In genomic region chr17:28711723-28712036, GRCh38 we compare ENCODE assay signal across 7 cellular contexts.
A peak's percentile ranks its signal among the peaks of the same experiment; 100 is the strongest.
DNase-seq lines count a peak whose midpoint lies in the region; ATAC-seq lines count a peak whose summit lies in the region.

PROCA1 (minus strand) TSS chr17:28711888; CDS start chr17:28711660, 228 bp downstream.

- peak within 1 kb of the TSS; percentile 92 for H3K27ac ChIP-seq in iPS-18a (ENCODE audit: low read length)

- H3K27me3 Mint-ChIP-seq in activated naive CD8-positive, alpha-beta T cell: no peaks in the 10 kb centered on the region
- peaks cover 31% of the 10 kb centered on the region for H3K27me3 Mint-ChIP-seq in stimulated activated naive CD8-positive, alpha-beta T cell treated with anti-CD3 and anti-CD28 coated beads, Interleukin-15, amount 100 ng/mL, for 72 hours

- H3K27me3 ChIP-seq in iPS-18a (ENCODE audit: control insufficient read depth, insufficient read depth, low read length): no peaks in the 10 kb centered on the region

- H3K4me3 ChIP-seq in iPS-18a (ENCODE audit: low read length): peak within 1 kb of the TSS; percentile 84

- peaks cover 26% of the 10 kb centered on the region for H3K36me3 ChIP-seq in iPS-18a (ENCODE audit: control insufficient read depth, low read depth, low read length)

- peaks cover 29% of the 10 kb centered on the region for H3K4me1 Mint-ChIP-seq in activated naive CD8-positive, alpha-beta T cell (ENCODE audit: low read depth)
- peaks cover 22% of the 10 kb centered on the region for H3K4me1 Mint-ChIP-seq in stimulated activated naive CD8-positive, alpha-beta T cell treated with anti-CD3 and anti-CD28 coated beads, Interleukin-15, amount 100 ng/mL, for 72 hours

- no peaks in the 10 kb centered on the region for H3K9me3 ChIP-seq in iPS-18a (ENCODE audit: control insufficient read depth, low read depth, low read length)

- peak; percentile 35 for ATAC-seq in GM19324 (IDR thresholded peaks at IDR 0.05; ENCODE audit: low FRiP score, unreplicated experiment)
- ATAC-seq in HG03097 (IDR thresholded peaks at IDR 0.05; ENCODE audit: low FRiP score, unreplicated experiment): peak; percentile 2
- ATAC-seq in stimulated activated naive CD8-positive, alpha-beta T cell treated with anti-CD3 and anti-CD28 coated beads, Interleukin-15, amount 100 ng/mL, for 72 hours: peak; percentile 59

- peak within 1 kb of the TSS; percentile 88 for H3K4me3 Mint-ChIP-seq in activated naive CD8-positive, alpha-beta T cell
- H3K4me3 Mint-ChIP-seq in stimulated activated naive CD8-positive, alpha-beta T cell treated with anti-CD3 and anti-CD28 coated beads, Interleukin-15, amount 100 ng/mL, for 72 hours: peak within 1 kb of the TSS; percentile 86 to 92

- H3K4me1 ChIP-seq in iPS-18a (ENCODE audit: control insufficient read depth, low read depth, low read length): peaks cover 18% of the 10 kb centered on the region

- peaks cover 3% of the 10 kb centered on the region for H3K36me3 Mint-ChIP-seq in activated naive CD8-positive, alpha-beta T cell

- peak within 1 kb of the TSS; percentile 82 for H3K27ac Mint-ChIP-seq in activated naive CD8-positive, alpha-beta T cell
- peak within 1 kb of the TSS; percentile 94 to 97 for H3K27ac Mint-ChIP-seq in stimulated activated naive CD8-positive, alpha-beta T cell treated with anti-CD3 and anti-CD28 coated beads, Interleukin-15, amount 100 ng/mL, for 72 hours

- peak within 1 kb of the TSS; percentile 94 for H3K9ac ChIP-seq in iPS-18a (ENCODE audit: low read length)

- no peaks in the 10 kb centered on the region for H3K9me3 Mint-ChIP-seq in activated naive CD8-positive, alpha-beta T cell (ENCODE audit: low read depth)
- H3K9me3 Mint-ChIP-seq in stimulated activated naive CD8-positive, alpha-beta T cell treated with anti-CD3 and anti-CD28 coated beads, Interleukin-15, amount 100 ng/mL, for 72 hours: no peaks in the 10 kb centered on the region

- no peak for DNase-seq in stimulated activated naive CD8-positive, alpha-beta T cell treated with anti-CD3 and anti-CD28 coated beads, Interleukin-15, amount 100 ng/mL, for 72 hours
- DNase-seq in HK-2 (ENCODE audit: unreplicated experiment) (no peak), AG08396 (ENCODE audit: low spot score) (no peak)

Comparison
In these comparisons a context has a peak if more than half of its experiments do, and no peak if none do; other contexts are left out.
1. ATAC-seq: peak in every context shown above with its lines; median percentile 59 in stimulated activated naive CD8-positive, alpha-beta T cell treated with anti-CD3 and anti-CD28 coated beads, Interleukin-15, amount 100 ng/mL, for 72 hours; 35 in GM19324; 2 in HG03097.